ENCODE assay signal across 8 cellular contexts in genomic region chr12:118135788-118136558, GRCh38. TPM values are rescaled to one million over a fixed set of nuclear protein-coding genes. Genes with fewer than 3 reads are reported as not detected.
DNase-seq lines count a peak whose midpoint lies in the region; ATAC-seq lines count a peak whose summit lies in the region.

Gene PEBP1, plus strand, starts transcription at chr12:118136124. Its CDS starts 86 bp downstream, at chr12:118136210.

- H4K8ac ChIP-seq in mesenchymal stem cell (ENCODE audit: low read length), result peak within 1 kb of the TSS; percentile 91

- no peaks in the 10 kb centered on the region for H3K9me3 ChIP-seq in mesenchymal stem cell (ENCODE audit: control insufficient read depth, low read length)

- peaks cover 21 to 29% of the 10 kb centered on the region in 2 experiments for H3K36me3 ChIP-seq in mesenchymal stem cell (ENCODE audit: control insufficient read depth in 1 of 2, insufficient read depth in 2 of 2, low read depth in 1 of 2, low read length in 2 of 2)

- peak; percentile 96 for DNase-seq in COLO668 (lab: John Stamatoyannopoulos, UW; ENCODE audit: unreplicated experiment)
- DNase-seq in HS-27A (ENCODE audit: low read depth), result peak; percentile 64
- DNase-seq in NOMO-1 treated with DMSO at 0.1 percent for 48 hours (lab: John Stamatoyannopoulos, UW; ENCODE audit: unreplicated experiment), result peak; percentile 93
- DNase-seq in activated CD8-positive, alpha-beta memory T cell treated with anti-CD3 and anti-CD28 coated beads for 48 hours (ENCODE audit: low read depth in 2 of 3, low spot score in 2 of 3), result peak; percentile 78 to 85 (median 84)
- peak; percentile 90 to 94 (median 90) for DNase-seq in effector memory CD8-positive, alpha-beta T cell
- DNase-seq in mesenchymal stem cell, result peak; percentile 93
- DNase-seq in stimulated activated CD8-positive, alpha-beta memory T cell treated with anti-CD3 and anti-CD28 coated beads, Interleukin-12 subunit alpha, Interleukin-12 subunit beta, amount 100 ng/mL, for 24 hours (ENCODE audit: extremely low read depth), result peak; percentile 82

- H3K23ac ChIP-seq in mesenchymal stem cell (ENCODE audit: low read length in 2 of 2), result peak within 1 kb of the TSS; percentile 83 to 96

- peak within 1 kb of the TSS; percentile 82 for H4K91ac ChIP-seq in mesenchymal stem cell (ENCODE audit: low read length)

- H2BK12ac ChIP-seq in mesenchymal stem cell (ENCODE audit: low read length in 2 of 2), result peak within 1 kb of the TSS in 1 of 2 experiments; percentile 19

- 2% methylated on average over 63 of the region's 70 CpGs for WGBS in mesenchymal stem cell

- H3K4me1 Mint-ChIP-seq in effector memory CD8-positive, alpha-beta T cell (ENCODE audit: low read depth in 2 of 2), result peaks cover 9 to 16% of the 10 kb centered on the region in 2 donors

- H2BK120ac ChIP-seq in mesenchymal stem cell (ENCODE audit: low read depth, low read length), result peak within 1 kb of the TSS; percentile 38

- no peaks in the 10 kb centered on the region for H3K27me3 Mint-ChIP-seq in effector memory CD8-positive, alpha-beta T cell

- peaks cover 31% of the 10 kb centered on the region for H3K36me3 Mint-ChIP-seq in effector memory CD8-positive, alpha-beta T cell (ENCODE audit: insufficient read depth)

- peak within 1 kb of the TSS; percentile 61 for H2BK5ac ChIP-seq in mesenchymal stem cell (ENCODE audit: low read depth, low read length, poor library complexity, severe bottlenecking)

- H3K14ac ChIP-seq in mesenchymal stem cell (ENCODE audit: low read length in 2 of 2), result peak within 1 kb of the TSS in 1 of 2 experiments; percentile 93

- peak within 1 kb of the TSS; percentile 81 to 84 for H3K27ac Mint-ChIP-seq in effector memory CD8-positive, alpha-beta T cell

- no peak within 1 kb of the TSS for H2AK5ac ChIP-seq in mesenchymal stem cell (ENCODE audit: low read length, severe bottlenecking)

- peak within 1 kb of the TSS; percentile 87 to 95 for H3K18ac ChIP-seq in mesenchymal stem cell (ENCODE audit: low read depth in 1 of 2, low read length in 2 of 2)

- peaks cover 25% of the 10 kb centered on the region for H3K4me1 ChIP-seq in mesenchymal stem cell (ENCODE audit: control insufficient read depth, insufficient read depth, low read depth, low read length)

- peak within 1 kb of the TSS; percentile 77 to 94 for H3K4ac ChIP-seq in mesenchymal stem cell (ENCODE audit: low read depth in 1 of 2, low read length in 2 of 2)

- H2BK15ac ChIP-seq in mesenchymal stem cell (ENCODE audit: low read depth, poor library complexity, severe bottlenecking), result peak within 1 kb of the TSS; percentile 65

- H3K79me1 ChIP-seq in mesenchymal stem cell (replicated peaks; ENCODE audit: low read length, poor library complexity, severe bottlenecking), result peaks cover 8% of the 10 kb centered on the region

- peak within 1 kb of the TSS; percentile 89 to 97 for H3K4me3 ChIP-seq in mesenchymal stem cell (ENCODE audit: insufficient read depth in 1 of 2, low read depth in 1 of 2, low read length in 2 of 2)

- peak within 1 kb of the TSS; percentile 99 for H3K9ac ChIP-seq in mesenchymal stem cell (ENCODE audit: low read length)

- H2AFZ ChIP-seq in mesenchymal stem cell (ENCODE audit: low read depth, low read length), result peak within 1 kb of the TSS; percentile 99

- peak within 1 kb of the TSS; percentile 64 for H3K4me2 ChIP-seq in mesenchymal stem cell (ENCODE audit: low read length, poor library complexity, severe bottlenecking)

- H3K27me3 ChIP-seq in mesenchymal stem cell (ENCODE audit: control insufficient read depth in 1 of 2, insufficient read depth in 1 of 2, low read length in 2 of 2), result no peaks in the 10 kb centered on the region

- peak within 1 kb of the TSS; percentile 87 to 93 for H3K4me3 Mint-ChIP-seq in effector memory CD8-positive, alpha-beta T cell

- peak within 1 kb of the TSS; percentile 13 for H3K27ac ChIP-seq in mesenchymal stem cell (ENCODE audit: low read length, poor library complexity, severe bottlenecking)

- no peaks in the 10 kb centered on the region for H3K9me3 Mint-ChIP-seq in effector memory CD8-positive, alpha-beta T cell

- ATAC-seq in GM19467 (IDR thresholded peaks at IDR 0.05; ENCODE audit: unreplicated experiment), result peak; percentile 96
- peak; percentile 99 for ATAC-seq in effector memory CD8-positive, alpha-beta T cell (replicated peaks)

RNA-seq across cellular contexts. Expression of gene PEBP1, which starts in this region (rescaled TPM):
- polyA plus RNA-seq in mesenchymal stem cell (2013, experiment 1 of 2), result 205 TPM
- polyA plus RNA-seq in mesenchymal stem cell (2013, experiment 2 of 2), result 205 TPM

Comparison
In these comparisons a context has a peak if more than half of its experiments do, and no peak if none do; other contexts are left out.
1. Peak in every context shown above with its lines: DNase-seq, ATAC-seq, H3K4me3 ChIP-seq and H3K27ac ChIP-seq.